10 cellular contexts compared by ENCODE assay signal in genomic region chr16:2970563-2970962, GRCh38. TPM values are rescaled to one million over a fixed set of nuclear protein-coding genes. Genes with fewer than 3 reads are reported as not detected.
A peak's percentile ranks its signal among the peaks of the same experiment; 100 is the strongest.
DNase-seq lines count a peak whose midpoint lies in the region; ATAC-seq, FAIRE-seq and TF ChIP-seq lines count a peak whose summit lies in the region.
"Had no signal": no experiment of that assay in that cellular context is flagged by ENCODE, and none has a peak within 500 bp of the region (broad histone marks: within the 10 kb centered on the region; RNA-seq: fewer than 3 reads in every experiment).

No MANE protein-coding gene starts in this region.

- peak overlapping the region; percentile 97 for H3K4me2 ChIP-seq in astrocyte (ENCODE audit: low read length)

- 79 to 84% methylated on average over 5 to 6 of the region's 6 CpGs for WGBS in mesodermal cell (ENCODE audit: insufficient coverage in 2 of 2), 2 experiments

- H3K79me2 ChIP-seq in astrocyte (ENCODE audit: insufficient read depth, low read length) = no peaks in the 10 kb centered on the region

- no peaks in the 10 kb centered on the region for H3K9me3 ChIP-seq in astrocyte (ENCODE audit: insufficient read depth, low read depth, low read length)
- H3K9me3 ChIP-seq in mesodermal cell (ENCODE audit: control insufficient read depth, low read length) = no peaks in the 10 kb centered on the region

- no peak overlapping the region for H2AFZ ChIP-seq in astrocyte (ENCODE audit: low read depth, low read length)

- H3K27ac Mint-ChIP-seq in astrocyte (ENCODE audit: unreplicated experiment) = no peak overlapping the region

- no peaks in the 10 kb centered on the region for H3K27me3 ChIP-seq in HL-60 (ENCODE audit: insufficient read depth, poor library complexity, severe bottlenecking)
- peaks cover 17% of the 10 kb centered on the region for H3K27me3 ChIP-seq in astrocyte (ENCODE audit: insufficient read depth, low read length)

- ATAC-seq in GM18511 (IDR thresholded peaks at IDR 0.05; ENCODE audit: unreplicated experiment) (no peak), HG03097 (IDR thresholded peaks at IDR 0.05; ENCODE audit: low FRiP score, unreplicated experiment) (no peak)

- no peak for FAIRE-seq in astrocyte (lab: Jason Lieb, UNC)

- H3K9me3 Mint-ChIP-seq in astrocyte (ENCODE audit: unreplicated experiment) = no peaks in the 10 kb centered on the region

- TF ChIP-seq CTCF in AG10803 (conservative IDR thresholded peaks at IDR 0.05; ENCODE audit: low read length) (no peak), HL-60 (IDR thresholded peaks at IDR 0.05; ENCODE audit: insufficient read depth, low read length) (no peak), astrocyte (IDR thresholded peaks at IDR 0.05; ENCODE audit: insufficient read depth, low read depth, low read length) (no peak)

- peak overlapping the region; percentile 91 for H3K27ac ChIP-seq in HL-60 (replicated peaks)
- H3K27ac ChIP-seq in astrocyte (ENCODE audit: low read depth, low read length) = no peak overlapping the region
- H3K27ac ChIP-seq in mesodermal cell (ENCODE audit: low read depth, low read length, severe bottlenecking) = no peak overlapping the region

- H3K4me1 Mint-ChIP-seq in astrocyte (ENCODE audit: low read depth, unreplicated experiment) = no peaks in the 10 kb centered on the region

- peak overlapping the region; percentile 30 for H3K4me3 ChIP-seq in AG10803 (ENCODE audit: low read length)
- peak overlapping the region; percentile 87 for H3K4me3 ChIP-seq in HL-60 (replicated peaks; ENCODE audit: insufficient read depth, low read length)
- peak overlapping the region; percentile 71 for H3K4me3 ChIP-seq in astrocyte (ENCODE audit: insufficient read depth, low read depth, low read length)
- peak overlapping the region; percentile 64 for H3K4me3 ChIP-seq in mesodermal cell (ENCODE audit: extremely low read depth, insufficient read depth, low read length, poor library complexity, severe bottlenecking)

- peaks cover 28% of the 10 kb centered on the region for H4K20me1 ChIP-seq in astrocyte (ENCODE audit: insufficient read depth, low read length)

- H3K36me3 ChIP-seq in astrocyte (ENCODE audit: insufficient read depth, low read length) (no peaks in the 10 kb centered on the region), mesodermal cell (ENCODE audit: control insufficient read depth, insufficient read depth, low read length) (peaks cover 27% of the 10 kb centered on the region)

- peaks cover 12% of the 10 kb centered on the region for H3K27me3 Mint-ChIP-seq in astrocyte (ENCODE audit: low read depth, unreplicated experiment)

- H3K9ac ChIP-seq in astrocyte (ENCODE audit: low read length) = peak overlapping the region; percentile 72

- H3K4me1 ChIP-seq in astrocyte (ENCODE audit: insufficient read depth, low read length) = peaks cover 4% of the 10 kb centered on the region
- H3K4me1 ChIP-seq in mesodermal cell (ENCODE audit: control insufficient read depth, insufficient read depth, low read length, poor library complexity, severe bottlenecking) = no peaks in the 10 kb centered on the region

- DNase-seq in AG10803 (ENCODE audit: low read depth) = no peak
- DNase-seq in HL-60 (ENCODE audit: low read depth in 1 of 2, low spot score in 1 of 2) = no peak
- no peak for DNase-seq in astrocyte (ENCODE audit: low read depth)
- no peak for DNase-seq in AG20443 (ENCODE audit: low spot score)
- DNase-seq in SKM-1 (lab: John Stamatoyannopoulos, UW; ENCODE audit: unreplicated experiment) = no peak

- peak overlapping the region; percentile 64 for H3K4me3 Mint-ChIP-seq in astrocyte (ENCODE audit: unreplicated experiment)

- H3K36me3 Mint-ChIP-seq in astrocyte (ENCODE audit: low read depth, unreplicated experiment) = peaks cover 6% of the 10 kb centered on the region

RNA-seq across cellular contexts. Expression of gene PAQR4, which starts 1.4 kb away (rescaled TPM):
- 4.8 and 5.4 TPM in 2 replicates for total RNA-seq in astrocyte
- 10.6 TPM for polyA plus RNA-seq in mesodermal cell (2013, experiment 1 of 2)
- polyA plus RNA-seq in mesodermal cell (2013, experiment 2 of 2) = 9.6 TPM

RNA-seq across cellular contexts. Expression of gene KREMEN2, which starts 6.5 kb away (rescaled TPM):
- 7.5 and 8.0 TPM in 2 replicates for total RNA-seq in astrocyte
- polyA plus RNA-seq in mesodermal cell (2013, experiment 1 of 2) = 2.3 TPM
- 1.6 TPM for polyA plus RNA-seq in mesodermal cell (2013, experiment 2 of 2)
- total RNA-seq: mononuclear cell had no signal

RNA-seq across cellular contexts. Expression of gene PKMYT1, which starts 9.7 kb away (rescaled TPM):
- 3.9 TPM in 2 replicates for total RNA-seq in astrocyte
- 26.0 TPM for polyA plus RNA-seq in mesodermal cell (2013, experiment 1 of 2)
- polyA plus RNA-seq in mesodermal cell (2013, experiment 2 of 2) = 21.5 TPM

RNA-seq across cellular contexts. Expression of gene CLDN9, which starts 42.2 kb away (rescaled TPM):
- total RNA-seq in astrocyte = 0.14 and 0.48 TPM in 2 replicates
- not detected for polyA plus RNA-seq in mesodermal cell (2013, experiment 1 of 2)
- polyA plus RNA-seq in mesodermal cell (2013, experiment 2 of 2) = not detected
- total RNA-seq: LHCN-M2, mononuclear cell had no signal

RNA-seq across cellular contexts. Expression of gene CLDN6, which starts 47.4 kb away (rescaled TPM):
- 449 and 584 TPM in 2 replicates for total RNA-seq in astrocyte
- polyA plus RNA-seq in mesodermal cell (2013, experiment 1 of 2) = 55.8 TPM
- polyA plus RNA-seq in mesodermal cell (2013, experiment 2 of 2) = 47.6 TPM
- total RNA-seq: mononuclear cell had no signal

Comparison
In these comparisons a context has a peak if more than half of its experiments do, and no peak if none do; other contexts are left out.
1. H3K4me3 ChIP-seq: peak in every context shown above with its lines; median percentile 87 in HL-60; 71 in astrocyte; 64 in mesodermal cell; 30 in AG10803.